Comparison of ENCODE assay signal across 8 cellular contexts in genomic region chr3:43996379-43997301, GRCh38.
DNase-seq lines count a peak whose midpoint lies in the region; ATAC-seq and TF ChIP-seq lines count a peak whose summit lies in the region.

No MANE protein-coding gene starts in this region.

- H3K27ac ChIP-seq in caudate nucleus (ENCODE audit: low read depth, low read length): peak overlapping the region; percentile 26
- H3K27ac ChIP-seq in left lung: no peak overlapping the region
- H3K27ac ChIP-seq in thymus (ENCODE audit: low read depth): no peak overlapping the region

- peak; percentile 55 for ATAC-seq in left lung
- no peak for ATAC-seq in HG03520 (IDR thresholded peaks at IDR 0.05; ENCODE audit: unreplicated experiment)

- intact Hi-C loops in left lung (cut with DNase I): no loop called here

- DNase-seq in AG04449 (ENCODE audit: low read depth, low spot score) (no peak), NCI-H82 (lab: John Stamatoyannopoulos, UW) (peak; percentile 71), caudate nucleus (lab: John Stamatoyannopoulos, UW) (peak in 23 of 61 donors; percentile 22 to 73 (median 48)), left lung (peak in 1 of 2 donors; percentile 78)
- no peak for DNase-seq in activated CD4-positive, CD25-positive, alpha-beta regulatory T cell (lab: John Stamatoyannopoulos, UW)

- H3K4me1 ChIP-seq in left lung: peaks cover 28 to 50% of the 10 kb centered on the region in 2 donors
- H3K4me1 ChIP-seq in thymus (ENCODE audit: control insufficient read depth, insufficient read depth, low read length): peaks cover 20% of the 10 kb centered on the region

- H3K36me3 ChIP-seq in left lung: no peaks in the 10 kb centered on the region
- H3K36me3 ChIP-seq in thymus (ENCODE audit: control insufficient read depth, insufficient read depth): no peaks in the 10 kb centered on the region

- H3K9me3 ChIP-seq in left lung (peaks cover 0 to under 1% of the 10 kb centered on the region in 2 donors), thymus (ENCODE audit: control insufficient read depth) (peaks cover 4% of the 10 kb centered on the region)

- POLR2A ChIA-PET in AG04449 (lab: Yijun Ruan, JAX): interaction anchor here (2.0 kb wide), 1 partner anchor 130 kb away, joined by 5 read pairs; no protein-coding TSS in a partner anchor

- WGBS in thymus: 1% methylated on average over 71 of the region's 71 CpGs

- H3K4me3 ChIP-seq in AG04449 (ENCODE audit: low read depth, low read length) (peak overlapping the region; percentile 89), left lung (peak overlapping the region in 1 of 2 donors; percentile 23), thymus (ENCODE audit: low read length) (peak overlapping the region; percentile 52)

- H3K27me3 ChIP-seq in left lung (peaks cover 86 to 100% of the 10 kb centered on the region in 2 donors), thymus (ENCODE audit: control insufficient read depth, insufficient read depth) (peaks cover 81% of the 10 kb centered on the region)

- CTCF ChIA-PET in AG04449 (lab: Yijun Ruan, JAX): interaction anchor here (0.8 to 2.2 kb wide), 10 partner anchors 11 to 238 kb away, joined by 3 to 15 read pairs (median 4); no protein-coding TSS in a partner anchor

- TF ChIP-seq CTCF in AG04449 (IDR thresholded peaks at IDR 0.05; ENCODE audit: insufficient read depth, low read length, missing control alignments): peak; percentile 61
- peak; percentile 48 for TF ChIP-seq CTCF in GM12872 (IDR thresholded peaks at IDR 0.05; ENCODE audit: insufficient read depth, low read depth, low read length)
- no peak for TF ChIP-seq CTCF in left lung (IDR thresholded peaks at IDR 0.05)

Comparison
In these comparisons a context has a peak if more than half of its experiments do, and no peak if none do; other contexts are left out.
1. CTCF ChIP-seq: peak in AG04449 (single experiment) and GM12872 (single experiment); none in left lung (0 of 2).